1 cellular context compared by ENCODE assay signal in genomic region chr18:32937007-32937540, GRCh38.
TF ChIP-seq lines count a peak whose summit lies in the region.

No MANE protein-coding gene starts in this region.

TF ChIP-seq in HepG2, 621 proteins besides CTCF, POLR2A, EP300 and RAD21 (continued from another document):
- TF ChIP-seq, protein P1, sequence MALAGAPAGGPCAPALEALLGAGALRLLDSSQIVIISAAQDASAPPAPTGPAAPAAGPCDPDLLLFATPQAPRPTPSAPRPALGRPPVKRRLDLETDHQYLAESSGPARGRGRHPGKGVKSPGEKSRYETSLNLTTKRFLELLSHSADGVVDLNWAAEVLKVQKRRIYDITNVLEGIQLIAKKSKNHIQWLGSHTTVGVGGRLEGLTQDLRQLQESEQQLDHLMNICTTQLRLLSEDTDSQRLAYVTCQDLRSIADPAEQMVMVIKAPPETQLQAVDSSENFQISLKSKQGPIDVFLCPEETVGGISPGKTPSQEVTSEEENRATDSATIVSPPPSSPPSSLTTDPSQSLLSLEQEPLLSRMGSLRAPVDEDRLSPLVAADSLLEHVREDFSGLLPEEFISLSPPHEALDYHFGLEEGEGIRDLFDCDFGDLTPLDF (CRISPR knock-in tag; IDR thresholded peaks at IDR 0.05), result no peak
- no peak for TF ChIP-seq ZNF556 (CRISPR knock-in tag; IDR thresholded peaks at IDR 0.05; ENCODE audit: borderline replicate concordance)
- TF ChIP-seq ZNF512 (CRISPR knock-in tag; IDR thresholded peaks at IDR 0.05), result no peak
